ENCODE assay signal across 18 cellular contexts in genomic region chr1:53120659-53121058, GRCh38. TPM values are rescaled to one million over a fixed set of nuclear protein-coding genes. Genes with fewer than 3 reads are reported as not detected.
"Had no signal": no experiment of that assay in that cellular context is flagged by ENCODE, and none has a peak within 500 bp of the region (broad histone marks: within the 10 kb centered on the region; RNA-seq: fewer than 3 reads in every experiment).

No MANE protein-coding gene starts in this region.

- DNase-seq: activated CD4-positive, alpha-beta memory T cell treated with anti-CD3 and anti-CD28 coated beads, Interleukin-2, amount 10 ng/mL, durations not matched to agents 7 days and 5 days; activated CD4-positive, alpha-beta T cell treated with anti-CD3 and anti-CD28 coated beads for 4 hours; activated naive CD4-positive, alpha-beta T cell treated with anti-CD3 and anti-CD28 coated beads, Interleukin-2, amount 50 U/mL, for 16 hours; activated T-cell treated with anti-CD3 and anti-CD28 coated beads, Interleukin-2, amount 50 U/mL, for 24 hours; adrenal gland; dorsolateral prefrontal cortex; erythroblast; hippocampal formation; nucleus accumbens; stimulated activated CD4-positive, alpha-beta T cell treated with anti-CD3 and anti-CD28 coated beads, Interleukin-4, amount 100 ng/mL, for 24 hours; stimulated activated naive CD4-positive, alpha-beta T cell; substantia nigra; T-helper 17 cell had no signal

- H3K4me1 ChIP-seq: adrenal gland had no signal

- H3K36me3 ChIP-seq: adrenal gland, gastroesophageal sphincter, tibial nerve had no signal

- H3K4me3 ChIP-seq: adrenal gland, dorsolateral prefrontal cortex, gastroesophageal sphincter, tibial nerve had no signal

- H3K27me3 ChIP-seq: adrenal gland, gastroesophageal sphincter, tibial nerve had no signal

- ATAC-seq: gastroesophageal sphincter, right cardiac atrium, T-helper 17 cell had no signal

- H3K27ac ChIP-seq: adrenal gland, dorsolateral prefrontal cortex had no signal

- H3K9me3 ChIP-seq: adrenal gland, gastroesophageal sphincter, tibial nerve had no signal

- FAIRE-seq: small intestine had no signal

RNA-seq across cellular contexts. Expression of gene SLC1A7, which starts 21.8 kb away (rescaled TPM):
- total RNA-seq: activated CD4-positive, alpha-beta memory T cell treated with anti-CD3 and anti-CD28 coated beads, Interleukin-2, amount 10 ng/mL, durations not matched to agents 7 days and 5 days; lower leg skin; T-helper 17 cell had no signal

RNA-seq across cellular contexts. Expression of gene PODN, which starts 58.6 kb away (rescaled TPM):
- total RNA-seq: activated CD4-positive, alpha-beta memory T cell treated with anti-CD3 and anti-CD28 coated beads, Interleukin-2, amount 10 ng/mL, durations not matched to agents 7 days and 5 days; T-helper 17 cell had no signal
